In the genomic region with DNA sequence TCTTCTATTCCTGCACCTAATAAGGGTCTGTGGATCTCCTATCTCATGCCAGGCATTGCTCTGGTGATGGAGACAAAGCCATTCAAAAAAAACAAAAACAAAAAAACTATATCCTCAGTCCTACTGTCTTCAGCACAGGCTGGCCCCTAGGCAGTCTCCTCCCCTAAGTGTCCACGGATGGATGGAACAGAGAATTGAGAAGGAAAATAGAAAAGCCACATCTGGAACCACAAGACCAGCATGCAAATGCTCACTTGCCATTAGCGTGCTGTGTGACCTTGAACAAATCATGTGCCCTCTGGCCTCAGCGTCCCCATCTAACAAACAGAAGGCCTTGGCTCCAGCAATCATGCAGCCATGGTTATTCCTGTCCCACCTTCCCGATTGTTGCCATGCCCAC, we compare ENCODE assay signal across 1 cellular context.
TF ChIP-seq lines count a peak whose summit lies in the region.

No MANE protein-coding gene starts in this region.

TF ChIP-seq in K562, 482 proteins besides CTCF, POLR2A, EP300 and RAD21 (continued from another document):
- TF ChIP-seq, protein P1, sequence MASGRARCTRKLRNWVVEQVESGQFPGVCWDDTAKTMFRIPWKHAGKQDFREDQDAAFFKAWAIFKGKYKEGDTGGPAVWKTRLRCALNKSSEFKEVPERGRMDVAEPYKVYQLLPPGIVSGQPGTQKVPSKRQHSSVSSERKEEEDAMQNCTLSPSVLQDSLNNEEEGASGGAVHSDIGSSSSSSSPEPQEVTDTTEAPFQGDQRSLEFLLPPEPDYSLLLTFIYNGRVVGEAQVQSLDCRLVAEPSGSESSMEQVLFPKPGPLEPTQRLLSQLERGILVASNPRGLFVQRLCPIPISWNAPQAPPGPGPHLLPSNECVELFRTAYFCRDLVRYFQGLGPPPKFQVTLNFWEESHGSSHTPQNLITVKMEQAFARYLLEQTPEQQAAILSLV (tag; IDR thresholded peaks at IDR 0.05) = no peak
- TF ChIP-seq ZNF3 (CRISPR knock-in tag; IDR thresholded peaks at IDR 0.05) (no peak), ZKSCAN8 (CRISPR knock-in tag; IDR thresholded peaks at IDR 0.05) (no peak), ZSCAN32 (CRISPR knock-in tag; IDR thresholded peaks at IDR 0.05) (no peak), FOXJ2 (tag; IDR thresholded peaks at IDR 0.05) (no peak), ZBED1 (IDR thresholded peaks at IDR 0.05) (no peak), EP400 (IDR thresholded peaks at IDR 0.05) (no peak), ERF (CRISPR knock-in tag; IDR thresholded peaks at IDR 0.05) (no peak), ZEB2 (IDR thresholded peaks at IDR 0.05) (no peak), EZH2 (IDR thresholded peaks at IDR 0.05; ENCODE audit: borderline replicate concordance, low read depth, low read length) (no peak), TCF3 (CRISPR knock-in tag; IDR thresholded peaks at IDR 0.05) (no peak), ZBTB8A (IDR thresholded peaks at IDR 0.05; ENCODE audit: partially characterized antibody) (no peak), ZNF23 (CRISPR knock-in tag; IDR thresholded peaks at IDR 0.05) (no peak), HLTF (IDR thresholded peaks at IDR 0.05) (no peak)
- TF ChIP-seq, protein P2, sequence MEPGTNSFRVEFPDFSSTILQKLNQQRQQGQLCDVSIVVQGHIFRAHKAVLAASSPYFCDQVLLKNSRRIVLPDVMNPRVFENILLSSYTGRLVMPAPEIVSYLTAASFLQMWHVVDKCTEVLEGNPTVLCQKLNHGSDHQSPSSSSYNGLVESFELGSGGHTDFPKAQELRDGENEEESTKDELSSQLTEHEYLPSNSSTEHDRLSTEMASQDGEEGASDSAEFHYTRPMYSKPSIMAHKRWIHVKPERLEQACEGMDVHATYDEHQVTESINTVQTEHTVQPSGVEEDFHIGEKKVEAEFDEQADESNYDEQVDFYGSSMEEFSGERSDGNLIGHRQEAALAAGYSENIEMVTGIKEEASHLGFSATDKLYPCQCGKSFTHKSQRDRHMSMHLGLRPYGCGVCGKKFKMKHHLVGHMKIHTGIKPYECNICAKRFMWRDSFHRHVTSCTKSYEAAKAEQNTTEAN (CRISPR knock-in tag; IDR thresholded peaks at IDR 0.05) = no peak
- TF ChIP-seq, protein P3, sequence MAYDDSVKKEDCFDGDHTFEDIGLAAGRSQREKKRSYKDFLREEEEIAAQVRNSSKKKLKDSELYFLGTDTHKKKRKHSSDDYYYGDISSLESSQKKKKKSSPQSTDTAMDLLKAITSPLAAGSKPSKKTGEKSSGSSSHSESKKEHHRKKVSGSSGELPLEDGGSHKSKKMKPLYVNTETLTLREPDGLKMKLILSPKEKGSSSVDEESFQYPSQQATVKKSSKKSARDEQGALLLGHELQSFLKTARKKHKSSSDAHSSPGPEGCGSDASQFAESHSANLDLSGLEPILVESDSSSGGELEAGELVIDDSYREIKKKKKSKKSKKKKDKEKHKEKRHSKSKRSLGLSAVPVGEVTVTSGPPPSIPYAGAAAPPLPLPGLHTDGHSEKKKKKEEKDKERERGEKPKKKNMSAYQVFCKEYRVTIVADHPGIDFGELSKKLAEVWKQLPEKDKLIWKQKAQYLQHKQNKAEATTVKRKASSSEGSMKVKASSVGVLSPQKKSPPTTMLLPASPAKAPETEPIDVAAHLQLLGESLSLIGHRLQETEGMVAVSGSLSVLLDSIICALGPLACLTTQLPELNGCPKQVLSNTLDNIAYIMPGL (CRISPR knock-in tag; IDR thresholded peaks at IDR 0.05) = no peak
- TF ChIP-seq, protein P4, sequence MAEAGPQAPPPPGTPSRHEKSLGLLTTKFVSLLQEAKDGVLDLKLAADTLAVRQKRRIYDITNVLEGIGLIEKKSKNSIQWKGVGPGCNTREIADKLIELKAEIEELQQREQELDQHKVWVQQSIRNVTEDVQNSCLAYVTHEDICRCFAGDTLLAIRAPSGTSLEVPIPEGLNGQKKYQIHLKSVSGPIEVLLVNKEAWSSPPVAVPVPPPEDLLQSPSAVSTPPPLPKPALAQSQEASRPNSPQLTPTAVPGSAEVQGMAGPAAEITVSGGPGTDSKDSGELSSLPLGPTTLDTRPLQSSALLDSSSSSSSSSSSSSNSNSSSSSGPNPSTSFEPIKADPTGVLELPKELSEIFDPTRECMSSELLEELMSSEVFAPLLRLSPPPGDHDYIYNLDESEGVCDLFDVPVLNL (CRISPR knock-in tag; IDR thresholded peaks at IDR 0.05; ENCODE audit: low read depth) = no peak
- TF ChIP-seq, protein P5, sequence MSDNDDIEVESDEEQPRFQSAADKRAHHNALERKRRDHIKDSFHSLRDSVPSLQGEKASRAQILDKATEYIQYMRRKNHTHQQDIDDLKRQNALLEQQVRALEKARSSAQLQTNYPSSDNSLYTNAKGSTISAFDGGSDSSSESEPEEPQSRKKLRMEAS (CRISPR knock-in tag; IDR thresholded peaks at IDR 0.05) = no peak
- TF ChIP-seq, protein P6, sequence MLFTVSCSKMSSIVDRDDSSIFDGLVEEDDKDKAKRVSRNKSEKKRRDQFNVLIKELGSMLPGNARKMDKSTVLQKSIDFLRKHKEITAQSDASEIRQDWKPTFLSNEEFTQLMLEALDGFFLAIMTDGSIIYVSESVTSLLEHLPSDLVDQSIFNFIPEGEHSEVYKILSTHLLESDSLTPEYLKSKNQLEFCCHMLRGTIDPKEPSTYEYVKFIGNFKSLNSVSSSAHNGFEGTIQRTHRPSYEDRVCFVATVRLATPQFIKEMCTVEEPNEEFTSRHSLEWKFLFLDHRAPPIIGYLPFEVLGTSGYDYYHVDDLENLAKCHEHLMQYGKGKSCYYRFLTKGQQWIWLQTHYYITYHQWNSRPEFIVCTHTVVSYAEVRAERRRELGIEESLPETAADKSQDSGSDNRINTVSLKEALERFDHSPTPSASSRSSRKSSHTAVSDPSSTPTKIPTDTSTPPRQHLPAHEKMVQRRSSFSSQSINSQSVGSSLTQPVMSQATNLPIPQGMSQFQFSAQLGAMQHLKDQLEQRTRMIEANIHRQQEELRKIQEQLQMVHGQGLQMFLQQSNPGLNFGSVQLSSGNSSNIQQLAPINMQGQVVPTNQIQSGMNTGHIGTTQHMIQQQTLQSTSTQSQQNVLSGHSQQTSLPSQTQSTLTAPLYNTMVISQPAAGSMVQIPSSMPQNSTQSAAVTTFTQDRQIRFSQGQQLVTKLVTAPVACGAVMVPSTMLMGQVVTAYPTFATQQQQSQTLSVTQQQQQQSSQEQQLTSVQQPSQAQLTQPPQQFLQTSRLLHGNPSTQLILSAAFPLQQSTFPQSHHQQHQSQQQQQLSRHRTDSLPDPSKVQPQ (CRISPR knock-in tag; IDR thresholded peaks at IDR 0.05; ENCODE audit: borderline replicate concordance) = no peak
TF ChIP-seq in K562: peak in this region for 0.
